ENCODE assay signal across 9 cellular contexts in genomic region chr2:829047-829446, GRCh38.
"Had no signal": no experiment of that assay in that cellular context is flagged by ENCODE, and none has a peak within 500 bp of the region (broad histone marks: within the 10 kb centered on the region; RNA-seq: fewer than 3 reads in every experiment).

No MANE protein-coding gene starts in this region.

- H3K4me3 ChIP-seq: GM23338, HAP-1 had no signal

- H3K36me3 ChIP-seq: HAP-1 had no signal

- H3K4me2 ChIP-seq: GM23338, KMS-11 had no signal

- H3K27ac ChIP-seq: KMS-11 had no signal

- H3K27ac Mint-ChIP-seq: GM23338, HFFc6 had no signal

- DNase-seq: HFFc6, KBM-7 had no signal

- H3K36me3 Mint-ChIP-seq: IgD-negative memory B cell had no signal

- ATAC-seq: GM23338, HCT116, HepG2 had no signal

- H3K4me1 ChIP-seq: HAP-1 had no signal

- H3K9me3 Mint-ChIP-seq: GM23338 had no signal

- H2AFZ ChIP-seq: GM23338 had no signal

- H3K9ac ChIP-seq: KMS-11 had no signal

- H3K4me3 Mint-ChIP-seq: GM23338, HFFc6, IgD-negative memory B cell had no signal

- FAIRE-seq: H54, HepG2 had no signal

- H3K9me3 ChIP-seq: HAP-1 had no signal
